11 cellular contexts compared by ENCODE assay signal in the genomic region with DNA sequence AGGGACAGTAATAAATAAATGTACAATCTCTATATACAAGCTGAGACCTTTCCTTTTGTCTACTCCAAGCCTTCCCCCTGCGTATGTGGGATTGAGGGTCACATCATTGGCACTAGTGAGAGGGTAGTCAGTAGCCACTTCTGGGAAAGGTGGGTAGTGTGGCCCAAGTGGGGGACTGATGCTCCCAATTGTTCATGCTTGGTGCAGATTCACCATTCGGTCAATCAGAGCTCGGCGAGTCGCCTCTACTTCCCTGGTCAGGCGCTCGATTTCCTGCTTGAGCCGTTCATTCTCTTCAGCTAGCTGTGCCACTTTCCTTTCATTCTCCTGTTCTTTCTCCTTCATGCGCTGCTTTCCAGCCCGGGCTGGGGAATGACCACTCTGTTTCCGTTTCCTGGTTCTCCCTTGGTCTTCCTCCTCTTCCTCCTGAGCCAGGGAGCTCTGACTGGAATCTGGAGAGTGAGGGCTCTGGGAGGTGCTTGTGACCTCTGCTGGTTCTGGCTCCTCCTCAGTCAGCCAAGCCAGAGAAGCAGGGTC. TPM values are rescaled to one million over a fixed set of nuclear protein-coding genes. Genes with fewer than 3 reads are reported as not detected.
DNase-seq lines count a peak whose midpoint lies in the region; ATAC-seq and TF ChIP-seq lines count a peak whose summit lies in the region.
"Had no signal": no experiment of that assay in that cellular context is flagged by ENCODE, and none has a peak within 500 bp of the region (broad histone marks: within the 10 kb centered on the region; RNA-seq: fewer than 3 reads in every experiment).

No MANE protein-coding gene starts in this region.

- DNase-seq in stimulated activated naive CD8-positive, alpha-beta T cell treated with anti-CD3 and anti-CD28 coated beads, Interleukin-15, amount 100 ng/mL, for 72 hours: no peak
- DNase-seq in activated naive CD8-positive, alpha-beta T cell treated with anti-CD3 and anti-CD28 coated beads, Interleukin-2, amount 50 U/mL, for 24 hours: no peak
- DNase-seq in vagina (ENCODE audit: extremely low spot score in 2 of 2) (no peak), NCI-H82 treated with DMSO at 0.1 percent for 48 hours (lab: John Stamatoyannopoulos, UW; ENCODE audit: unreplicated experiment) (no peak)
- no peak for DNase-seq in effector memory CD4-positive, alpha-beta T cell
- DNase-seq: NCI-H146, pancreas had no signal

- H3K36me3 Mint-ChIP-seq in stimulated activated naive CD8-positive, alpha-beta T cell treated with anti-CD3 and anti-CD28 coated beads, Interleukin-15, Interleukin-2, amounts not matched to agents 100 ng/mL and 50 ng/mL, for 24 hours (ENCODE audit: low read depth): peaks cover 82% of the 10 kb centered on the region
- peaks cover 80% of the 10 kb centered on the region for H3K36me3 Mint-ChIP-seq in activated naive CD8-positive, alpha-beta T cell treated with anti-CD3 and anti-CD28 coated beads, Interleukin-2, amount 50 U/mL, for 24 hours (ENCODE audit: low read depth)

- peaks cover 28% of the 10 kb centered on the region for H3K4me1 ChIP-seq in mesodermal cell (ENCODE audit: control insufficient read depth, insufficient read depth, low read length, poor library complexity, severe bottlenecking)
- peaks cover 40% of the 10 kb centered on the region for H3K4me1 ChIP-seq in vagina
- H3K4me1 ChIP-seq in effector memory CD4-positive, alpha-beta T cell (ENCODE audit: control insufficient read depth, insufficient read depth, low read length, poor library complexity, severe bottlenecking): peaks cover 18% of the 10 kb centered on the region

- H3K9me3 Mint-ChIP-seq in stimulated activated naive CD8-positive, alpha-beta T cell treated with anti-CD3 and anti-CD28 coated beads, Interleukin-15, Interleukin-2, amounts not matched to agents 100 ng/mL and 50 ng/mL, for 24 hours: no peaks in the 10 kb centered on the region
- no peaks in the 10 kb centered on the region for H3K9me3 Mint-ChIP-seq in stimulated activated naive CD8-positive, alpha-beta T cell treated with anti-CD3 and anti-CD28 coated beads, Interleukin-15, amount 100 ng/mL, for 72 hours
- H3K9me3 Mint-ChIP-seq in activated naive CD8-positive, alpha-beta T cell treated with anti-CD3 and anti-CD28 coated beads, Interleukin-2, amount 50 U/mL, for 24 hours: no peaks in the 10 kb centered on the region
- H3K9me3 Mint-ChIP-seq: activated T-helper 17 cell treated with anti-CD3 and anti-CD28 coated beads, Interleukin-2, amount 50 U/mL, for 72 hours had no signal

- TF ChIP-seq POLR2A in vagina (IDR thresholded peaks at IDR 0.05): no peak

- H3K9me3 ChIP-seq in mesodermal cell (ENCODE audit: control insufficient read depth, low read length) (no peaks in the 10 kb centered on the region), vagina (no peaks in the 10 kb centered on the region)
- no peaks in the 10 kb centered on the region for H3K9me3 ChIP-seq in effector memory CD4-positive, alpha-beta T cell (ENCODE audit: control insufficient read depth, low read length)
- H3K9me3 ChIP-seq: pancreas had no signal

- TF ChIP-seq CTCF in vagina (IDR thresholded peaks at IDR 0.05): no peak

- ATAC-seq in stimulated activated naive CD8-positive, alpha-beta T cell treated with anti-CD3 and anti-CD28 coated beads, Interleukin-15, amount 100 ng/mL, for 72 hours: no peak
- ATAC-seq in activated naive CD8-positive, alpha-beta T cell treated with anti-CD3 and anti-CD28 coated beads, Interleukin-2, amount 50 U/mL, for 24 hours: no peak
- ATAC-seq in esophagus mucosa: no peak
- ATAC-seq: activated T-helper 17 cell treated with anti-CD3 and anti-CD28 coated beads, Interleukin-2, amount 50 U/mL, for 72 hours; pancreas had no signal

- H3K36me3 ChIP-seq in mesodermal cell (ENCODE audit: control insufficient read depth, insufficient read depth, low read length) (peaks cover 79% of the 10 kb centered on the region), vagina (peaks cover 0 to 53% of the 10 kb centered on the region in 2 donors)
- H3K36me3 ChIP-seq in effector memory CD4-positive, alpha-beta T cell (ENCODE audit: control insufficient read depth, insufficient read depth, low read length): peaks cover 54% of the 10 kb centered on the region

- peak overlapping the region; percentile 72 for H3K27ac Mint-ChIP-seq in stimulated activated naive CD8-positive, alpha-beta T cell treated with anti-CD3 and anti-CD28 coated beads, Interleukin-15, Interleukin-2, amounts not matched to agents 100 ng/mL and 50 ng/mL, for 24 hours
- peak overlapping the region in 1 of 2 donors; percentile 24 for H3K27ac Mint-ChIP-seq in stimulated activated naive CD8-positive, alpha-beta T cell treated with anti-CD3 and anti-CD28 coated beads, Interleukin-15, amount 100 ng/mL, for 72 hours
- peak overlapping the region; percentile 49 for H3K27ac Mint-ChIP-seq in activated naive CD8-positive, alpha-beta T cell treated with anti-CD3 and anti-CD28 coated beads, Interleukin-2, amount 50 U/mL, for 24 hours
- H3K27ac Mint-ChIP-seq: activated T-helper 17 cell treated with anti-CD3 and anti-CD28 coated beads, Interleukin-2, amount 50 U/mL, for 72 hours had no signal

- 97 to 98% methylated on average over 8 to 9 of the region's 11 CpGs for WGBS in mesodermal cell (ENCODE audit: insufficient coverage in 2 of 2), 2 experiments

- no peak overlapping the region for H3K4me3 ChIP-seq in mesodermal cell (ENCODE audit: extremely low read depth, insufficient read depth, low read length, poor library complexity, severe bottlenecking)
- no peak overlapping the region for H3K4me3 ChIP-seq in vagina
- no peak overlapping the region for H3K4me3 ChIP-seq in effector memory CD4-positive, alpha-beta T cell (ENCODE audit: insufficient read depth, low read depth, low read length, poor library complexity, severe bottlenecking)
- H3K4me3 ChIP-seq: pancreas had no signal

- no peaks in the 10 kb centered on the region for H3K27me3 Mint-ChIP-seq in stimulated activated naive CD8-positive, alpha-beta T cell treated with anti-CD3 and anti-CD28 coated beads, Interleukin-15, Interleukin-2, amounts not matched to agents 100 ng/mL and 50 ng/mL, for 24 hours
- H3K27me3 Mint-ChIP-seq in stimulated activated naive CD8-positive, alpha-beta T cell treated with anti-CD3 and anti-CD28 coated beads, Interleukin-15, amount 100 ng/mL, for 72 hours: no peaks in the 10 kb centered on the region
- no peaks in the 10 kb centered on the region for H3K27me3 Mint-ChIP-seq in activated naive CD8-positive, alpha-beta T cell treated with anti-CD3 and anti-CD28 coated beads, Interleukin-2, amount 50 U/mL, for 24 hours
- H3K27me3 Mint-ChIP-seq: activated T-helper 17 cell treated with anti-CD3 and anti-CD28 coated beads, Interleukin-2, amount 50 U/mL, for 72 hours had no signal

- intact Hi-C loops in vagina (cut with DNase I): no loop called here

- H3K27me3 ChIP-seq in vagina: no peaks in the 10 kb centered on the region
- no peaks in the 10 kb centered on the region for H3K27me3 ChIP-seq in effector memory CD4-positive, alpha-beta T cell (replicated peaks; ENCODE audit: control insufficient read depth, insufficient read depth, low read length, poor library complexity, severe bottlenecking)
- H3K27me3 ChIP-seq: pancreas had no signal

- no peak overlapping the region for H3K4me3 Mint-ChIP-seq in stimulated activated naive CD8-positive, alpha-beta T cell treated with anti-CD3 and anti-CD28 coated beads, Interleukin-15, Interleukin-2, amounts not matched to agents 100 ng/mL and 50 ng/mL, for 24 hours
- H3K4me3 Mint-ChIP-seq in stimulated activated naive CD8-positive, alpha-beta T cell treated with anti-CD3 and anti-CD28 coated beads, Interleukin-15, amount 100 ng/mL, for 72 hours: peak overlapping the region in 1 of 2 donors; percentile 1
- H3K4me3 Mint-ChIP-seq in activated naive CD8-positive, alpha-beta T cell treated with anti-CD3 and anti-CD28 coated beads, Interleukin-2, amount 50 U/mL, for 24 hours: no peak overlapping the region

- peaks cover 36% of the 10 kb centered on the region for H3K4me1 Mint-ChIP-seq in stimulated activated naive CD8-positive, alpha-beta T cell treated with anti-CD3 and anti-CD28 coated beads, Interleukin-15, Interleukin-2, amounts not matched to agents 100 ng/mL and 50 ng/mL, for 24 hours (ENCODE audit: low read depth)
- peaks cover 72% of the 10 kb centered on the region for H3K4me1 Mint-ChIP-seq in stimulated activated naive CD8-positive, alpha-beta T cell treated with anti-CD3 and anti-CD28 coated beads, Interleukin-15, amount 100 ng/mL, for 72 hours
- peaks cover 35% of the 10 kb centered on the region for H3K4me1 Mint-ChIP-seq in activated naive CD8-positive, alpha-beta T cell treated with anti-CD3 and anti-CD28 coated beads, Interleukin-2, amount 50 U/mL, for 24 hours

- H3K27ac ChIP-seq in mesodermal cell (ENCODE audit: low read depth, low read length, severe bottlenecking): peak overlapping the region; percentile 71
- peak overlapping the region; percentile 99 for H3K27ac ChIP-seq in vagina
- H3K27ac ChIP-seq in effector memory CD4-positive, alpha-beta T cell (ENCODE audit: insufficient read depth, low read length, poor library complexity, severe bottlenecking): no peak overlapping the region

RNA-seq across cellular contexts. Expression of a gene that starts 3.6 kb away (rescaled TPM):
- polyA plus RNA-seq in mesodermal cell (2013, experiment 1 of 2): 18.5 TPM
- 16.4 TPM for polyA plus RNA-seq in mesodermal cell (2013, experiment 2 of 2)
- total RNA-seq in vagina (25.0 TPM), esophagus mucosa (34.8 TPM)

RNA-seq across cellular contexts. Expression of a gene that starts 5.9 kb away (rescaled TPM):
- polyA plus RNA-seq in mesodermal cell (2013, experiment 1 of 2): 32.0 TPM
- 28.0 TPM for polyA plus RNA-seq in mesodermal cell (2013, experiment 2 of 2)
- total RNA-seq in vagina: 26.8 TPM
- total RNA-seq in esophagus mucosa: 50.5 TPM

RNA-seq across cellular contexts. Expression of a gene that starts 28.8 kb away (rescaled TPM):
- polyA plus RNA-seq in mesodermal cell (2013, experiment 1 of 2): 210 TPM
- polyA plus RNA-seq in mesodermal cell (2013, experiment 2 of 2): 213 TPM
- 71.2 TPM for total RNA-seq in vagina
- total RNA-seq in esophagus mucosa: 130 TPM

RNA-seq across cellular contexts. Expression of a gene that starts 30.3 kb away (rescaled TPM):
- 168 TPM for polyA plus RNA-seq in mesodermal cell (2013, experiment 1 of 2)
- 169 TPM for polyA plus RNA-seq in mesodermal cell (2013, experiment 2 of 2)
- total RNA-seq in vagina (131 TPM), esophagus mucosa (105 TPM)

RNA-seq across cellular contexts. Expression of a gene that starts 33.2 kb away (rescaled TPM):
- polyA plus RNA-seq in mesodermal cell (2013, experiment 1 of 2): 2.1 TPM
- polyA plus RNA-seq in mesodermal cell (2013, experiment 2 of 2): 2.4 TPM
- total RNA-seq in vagina: 4.4 TPM
- total RNA-seq in esophagus mucosa: 0.16 TPM
